Comparison of ENCODE assay signal across 21 cellular contexts in the genomic region with DNA sequence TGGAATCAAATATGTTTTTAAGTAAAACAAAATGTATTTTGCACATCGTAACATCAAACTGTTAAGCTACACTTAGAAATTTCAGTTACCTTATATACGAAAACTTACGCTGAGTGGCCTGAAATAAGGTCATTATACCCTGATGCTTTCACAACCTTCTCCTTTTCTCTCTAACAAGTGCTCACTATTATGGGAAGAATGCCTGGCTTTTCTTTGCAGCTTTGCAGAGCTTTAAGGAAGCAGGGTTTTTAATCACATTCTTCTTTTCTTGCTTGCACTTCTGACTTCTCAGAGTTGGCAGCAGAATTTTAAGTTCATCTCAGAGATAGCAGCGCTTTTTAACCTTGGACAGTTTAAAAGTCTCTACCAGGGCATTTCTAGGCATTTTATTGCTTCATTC.
DNase-seq lines count a peak whose midpoint lies in the region; ATAC-seq lines count a peak whose summit lies in the region.
"Had no signal": no experiment of that assay in that cellular context is flagged by ENCODE, and none has a peak within 500 bp of the region (broad histone marks: within the 10 kb centered on the region; RNA-seq: fewer than 3 reads in every experiment).

No MANE protein-coding gene starts in this region.

- H3K4me3 Mint-ChIP-seq in T-helper 17 cell = no peak overlapping the region
- H3K4me3 Mint-ChIP-seq: CD4-positive, alpha-beta memory T cell had no signal

- H3K4me3 ChIP-seq in right cardiac atrium (ENCODE audit: low read length) = no peak overlapping the region
- H3K4me3 ChIP-seq: A549, BLaER1, GM12878, GM23248, HAP-1 had no signal

- peak; percentile 62 for DNase-seq in NOMO-1 treated with DMSO at 0.1 percent for 48 hours (lab: John Stamatoyannopoulos, UW; ENCODE audit: unreplicated experiment)
- DNase-seq in astrocyte of the hippocampus (ENCODE audit: low read depth, low spot score) = peak; percentile 39
- DNase-seq in midbrain (lab: John Stamatoyannopoulos, UW) = peak; percentile 59
- peak; percentile 65 for DNase-seq in superior temporal gyrus (ENCODE audit: extremely low spot score)
- no peak for DNase-seq in kidney tubule cell (ENCODE audit: low spot score)
- no peak for DNase-seq in T-helper 17 cell
- no peak for DNase-seq in right cardiac atrium
- DNase-seq: Calu3; CD4-positive, alpha-beta memory T cell; GM23248; MM.1S; NCI-H1092 treated with DMSO at 0.1 percent for 48 hours; NCI-H510A; NCI-H748 treated with DMSO at 0.1 percent for 48 hours; NK-92 treated with Interleukin-12 subunit alpha and Interleukin-12 subunit beta, amount 100 ng/mL, for 24 hours; RPMI8226; SHP77 treated with DMSO at 0.1 percent for 48 hours had no signal

- H3K27me3 Mint-ChIP-seq in T-helper 17 cell = no peaks in the 10 kb centered on the region
- H3K27me3 Mint-ChIP-seq: CD4-positive, alpha-beta memory T cell had no signal

- H3K36me3 Mint-ChIP-seq in T-helper 17 cell (ENCODE audit: low read depth) = no peaks in the 10 kb centered on the region
- H3K36me3 Mint-ChIP-seq: CD4-positive, alpha-beta memory T cell had no signal

- no peaks in the 10 kb centered on the region for H3K9me3 ChIP-seq in T-helper 17 cell (ENCODE audit: control insufficient read depth, low read length, poor library complexity, severe bottlenecking)
- H3K9me3 ChIP-seq in right cardiac atrium (ENCODE audit: control insufficient read depth, low read length) = no peaks in the 10 kb centered on the region
- H3K9me3 ChIP-seq: A549, HAP-1 had no signal

- intact Hi-C loops in right cardiac atrium (cut with DNase I) = no loop called here

- H3K27ac ChIP-seq in right cardiac atrium (ENCODE audit: low read length) = no peak overlapping the region
- H3K27ac ChIP-seq: A549, BLaER1 had no signal

- H3K27me3 ChIP-seq in right cardiac atrium (ENCODE audit: control insufficient read depth, insufficient read depth) = no peaks in the 10 kb centered on the region
- H3K27me3 ChIP-seq: BLaER1 had no signal

- no peaks in the 10 kb centered on the region for H3K4me1 Mint-ChIP-seq in T-helper 17 cell
- H3K4me1 Mint-ChIP-seq: CD4-positive, alpha-beta memory T cell had no signal

- 83% methylated on average over 4 of the region's 4 CpGs for WGBS in right cardiac atrium

- no peaks in the 10 kb centered on the region for H3K4me1 ChIP-seq in right cardiac atrium (ENCODE audit: control insufficient read depth, insufficient read depth, low read length)
- H3K4me1 ChIP-seq: A549, HAP-1 had no signal

- ATAC-seq in T-helper 17 cell = no peak
- ATAC-seq in right cardiac atrium = no peak
- ATAC-seq: A549, GM12878 had no signal

- no peak overlapping the region for H3K27ac Mint-ChIP-seq in T-helper 17 cell
- H3K27ac Mint-ChIP-seq: CD4-positive, alpha-beta memory T cell had no signal

Comparison
In these comparisons a context has a peak if more than half of its experiments do, and no peak if none do; other contexts are left out.
1. DNase-seq: peak in NOMO-1 treated with DMSO at 0.1 percent for 48 hours (single experiment), astrocyte of the hippocampus (single experiment), midbrain (single experiment) and superior temporal gyrus (single experiment); none in kidney tubule cell (single experiment), T-helper 17 cell (0 of 3) and right cardiac atrium (0 of 3).